Comparison of ENCODE assay signal across 15 cellular contexts in the genomic region with DNA sequence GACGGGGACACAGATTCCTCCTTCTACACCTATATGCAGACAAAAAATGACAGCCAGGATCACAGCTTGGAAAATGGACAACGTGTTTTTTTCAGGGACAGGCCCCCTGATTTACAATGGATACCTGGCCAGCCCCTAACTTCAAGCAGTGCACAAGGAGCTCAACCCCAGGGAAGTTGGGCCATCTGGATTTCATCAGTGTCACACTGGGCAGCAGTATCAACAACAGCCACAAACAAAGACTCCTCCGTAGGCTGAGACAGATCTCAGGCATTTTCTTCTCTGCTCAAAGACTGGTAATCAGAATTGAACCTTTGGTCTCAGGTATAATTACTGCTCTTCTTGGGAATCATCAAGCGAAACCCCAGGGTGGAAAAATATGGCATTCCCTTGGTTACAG.
"Had no signal": no experiment of that assay in that cellular context is flagged by ENCODE, and none has a peak within 500 bp of the region (broad histone marks: within the 10 kb centered on the region; RNA-seq: fewer than 3 reads in every experiment).

No MANE protein-coding gene starts in this region.

- H3K27me3 Mint-ChIP-seq: activated CD4-positive, alpha-beta T cell treated with anti-CD3 and anti-CD28 coated beads for 36 hours; activated CD8-positive, alpha-beta T cell treated with anti-CD3 and anti-CD28 coated beads for 36 hours; activated naive CD8-positive, alpha-beta T cell treated with anti-CD3 and anti-CD28 coated beads for 36 hours; stimulated activated memory B cell treated with anti-CD40 and anti-IgM and Interleukin-4, amounts not matched to agents 10 μg/mL and 1 μg/mL and 100 μg/mL, for 72 hours; T-helper 17 cell had no signal

- H3K27me3 ChIP-seq: dorsolateral prefrontal cortex, ovary, thyroid gland had no signal

- H3K27ac ChIP-seq: dorsolateral prefrontal cortex, ovary, thyroid gland had no signal

- H3K36me3 Mint-ChIP-seq: activated naive CD8-positive, alpha-beta T cell treated with anti-CD3 and anti-CD28 coated beads for 36 hours; stimulated activated memory B cell treated with anti-CD40 and anti-IgM and Interleukin-4, amounts not matched to agents 10 μg/mL and 1 μg/mL and 100 μg/mL, for 72 hours had no signal

- H3K27ac Mint-ChIP-seq: activated CD4-positive, alpha-beta T cell treated with anti-CD3 and anti-CD28 coated beads for 36 hours; activated CD8-positive, alpha-beta T cell treated with anti-CD3 and anti-CD28 coated beads for 36 hours; activated naive CD8-positive, alpha-beta T cell treated with anti-CD3 and anti-CD28 coated beads for 36 hours; activated T-cell treated with anti-CD3 and anti-CD28 coated beads, Interleukin-2, amount 50 U/mL, for 72 hours; endodermal cell; stimulated activated memory B cell treated with anti-CD40 and anti-IgM and Interleukin-4, amounts not matched to agents 10 μg/mL and 1 μg/mL and 100 μg/mL, for 72 hours; T-helper 17 cell had no signal

- H3K4me1 ChIP-seq: thyroid gland had no signal

- DNase-seq: activated CD4-positive, alpha-beta T cell treated with anti-CD3 and anti-CD28 coated beads for 36 hours; activated CD8-positive, alpha-beta memory T cell treated with anti-CD3 and anti-CD28 coated beads, Interleukin-2, amount 50 U/mL, for 48 hours; activated CD8-positive, alpha-beta T cell treated with anti-CD3 and anti-CD28 coated beads for 36 hours; activated naive CD8-positive, alpha-beta T cell treated with anti-CD3 and anti-CD28 coated beads for 36 hours; activated T-cell treated with anti-CD3 and anti-CD28 coated beads, Interleukin-2, amount 50 U/mL, for 72 hours; anterior cingulate cortex; dorsolateral prefrontal cortex; endodermal cell; glutamatergic neuron; kidney glomerular epithelial cell; ovary; T-helper 17 cell; thyroid gland had no signal

- H3K4me3 Mint-ChIP-seq: activated CD4-positive, alpha-beta T cell treated with anti-CD3 and anti-CD28 coated beads for 36 hours; activated CD8-positive, alpha-beta T cell treated with anti-CD3 and anti-CD28 coated beads for 36 hours; activated naive CD8-positive, alpha-beta T cell treated with anti-CD3 and anti-CD28 coated beads for 36 hours; activated T-cell treated with anti-CD3 and anti-CD28 coated beads, Interleukin-2, amount 50 U/mL, for 72 hours; endodermal cell; neural crest cell; stimulated activated memory B cell treated with anti-CD40 and anti-IgM and Interleukin-4, amounts not matched to agents 10 μg/mL and 1 μg/mL and 100 μg/mL, for 72 hours; T-helper 17 cell had no signal

- ATAC-seq: activated CD4-positive, alpha-beta T cell treated with anti-CD3 and anti-CD28 coated beads for 36 hours; activated CD8-positive, alpha-beta T cell treated with anti-CD3 and anti-CD28 coated beads for 36 hours; activated T-cell treated with anti-CD3 and anti-CD28 coated beads, Interleukin-2, amount 50 U/mL, for 72 hours; stimulated activated memory B cell treated with anti-CD40 and anti-IgM and Interleukin-4, amounts not matched to agents 10 μg/mL and 1 μg/mL and 100 μg/mL, for 72 hours; T-helper 17 cell had no signal

- H3K9me3 ChIP-seq: ovary, thyroid gland had no signal

- H3K4me1 Mint-ChIP-seq: activated CD4-positive, alpha-beta T cell treated with anti-CD3 and anti-CD28 coated beads for 36 hours; activated naive CD8-positive, alpha-beta T cell treated with anti-CD3 and anti-CD28 coated beads for 36 hours; stimulated activated memory B cell treated with anti-CD40 and anti-IgM and Interleukin-4, amounts not matched to agents 10 μg/mL and 1 μg/mL and 100 μg/mL, for 72 hours; T-helper 17 cell had no signal

- H3K4me3 ChIP-seq: dorsolateral prefrontal cortex, ovary, thyroid gland had no signal

- H3K36me3 ChIP-seq: ovary, thyroid gland had no signal
